8 cellular contexts compared by ENCODE assay signal in genomic region chr3:173584093-173584833, GRCh38.
DNase-seq lines count a peak whose midpoint lies in the region; ATAC-seq, FAIRE-seq and TF ChIP-seq lines count a peak whose summit lies in the region.

No MANE protein-coding gene starts in this region.

- peak; percentile 41 for FAIRE-seq in H54 (lab: Jason Lieb, UNC)

- no peaks in the 10 kb centered on the region for H3K36me3 ChIP-seq in OCI-LY3 (replicated peaks; ENCODE audit: low read depth, low read length)
- no peaks in the 10 kb centered on the region for H3K36me3 ChIP-seq in muscle layer of colon (ENCODE audit: insufficient read depth, low read length)

- no peaks in the 10 kb centered on the region for H4K20me1 ChIP-seq in OCI-LY3 (ENCODE audit: insufficient read depth, low read length)

- H3K9me3 ChIP-seq in OCI-LY3 (ENCODE audit: insufficient read depth, low read length) (no peaks in the 10 kb centered on the region), muscle layer of colon (ENCODE audit: low read length) (no peaks in the 10 kb centered on the region)

- TF ChIP-seq POLR2A in H54 (IDR thresholded peaks at IDR 0.05; ENCODE audit: low read depth, low read length) (no peak), erythroblast (IDR thresholded peaks at IDR 0.05; ENCODE audit: low read length) (no peak)

- ATAC-seq in HG02678 (IDR thresholded peaks at IDR 0.05; ENCODE audit: unreplicated experiment) (no peak), GM21529 (IDR thresholded peaks at IDR 0.05; ENCODE audit: unreplicated experiment) (no peak), HG03097 (IDR thresholded peaks at IDR 0.05; ENCODE audit: low FRiP score, unreplicated experiment) (no peak)

- DNase-seq in AG20443 (ENCODE audit: low spot score) (peak; percentile 46), H54 (ENCODE audit: insufficient read length, low spot score) (no peak), erythroblast (lab: John Stamatoyannopoulos, UW) (peak; percentile 5 to 24)

- H3K27ac ChIP-seq in OCI-LY3 (ENCODE audit: low read length) (no peak overlapping the region), muscle layer of colon (ENCODE audit: low read depth, low read length) (peak overlapping the region; percentile 45)

- H2AFZ ChIP-seq in OCI-LY3 (ENCODE audit: low read depth, low read length) = no peak overlapping the region

- no peak overlapping the region for H3K4me2 ChIP-seq in OCI-LY3 (ENCODE audit: low read length)

- H3K4me3 ChIP-seq in OCI-LY3 (ENCODE audit: low read length) (no peak overlapping the region), muscle layer of colon (ENCODE audit: low read depth in 1 of 2, low read length in 2 of 2) (peak overlapping the region; percentile 82 to 89)

- peak; percentile 45 for TF ChIP-seq CTCF in OCI-LY3 (IDR thresholded peaks at IDR 0.05; ENCODE audit: low read depth, low read length)

- H3K4me1 ChIP-seq in OCI-LY3 (ENCODE audit: low read length) = no peaks in the 10 kb centered on the region
- no peaks in the 10 kb centered on the region for H3K4me1 ChIP-seq in muscle layer of colon (ENCODE audit: insufficient read depth, low read length)

- H3K9ac ChIP-seq in OCI-LY3 (ENCODE audit: low read length) = no peak overlapping the region
- H3K9ac ChIP-seq in muscle layer of colon (ENCODE audit: low read length) = peak overlapping the region; percentile 55

- H3K79me2 ChIP-seq in OCI-LY3 (ENCODE audit: low read length) = no peaks in the 10 kb centered on the region

- H3K27me3 ChIP-seq in OCI-LY3 (ENCODE audit: low read depth, low read length) (no peaks in the 10 kb centered on the region), muscle layer of colon (ENCODE audit: control insufficient read depth in 1 of 2, insufficient read depth in 2 of 2, low read length in 2 of 2) (no peaks in the 10 kb centered on the region)
